Comparison of ENCODE assay signal across 33 cellular contexts in the genomic region with DNA sequence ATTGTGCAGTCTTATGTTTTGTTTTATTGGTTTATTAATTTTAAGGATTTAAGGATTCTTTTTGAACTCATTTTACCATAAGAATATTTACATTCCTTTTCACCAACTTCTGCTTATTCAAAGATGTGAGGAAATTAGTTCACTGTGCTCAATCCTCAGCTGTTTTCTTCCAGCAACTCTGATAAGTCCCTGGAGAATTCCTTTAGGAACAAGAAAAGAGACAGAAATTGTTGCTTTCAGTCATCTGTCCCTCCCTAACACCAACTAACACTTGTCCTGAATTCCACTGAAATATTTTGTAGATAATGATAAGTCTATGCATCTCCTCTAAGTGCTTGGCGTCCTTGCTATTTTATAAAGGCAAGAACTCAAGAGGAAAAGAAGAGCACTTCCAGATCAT.
"Had no signal": no experiment of that assay in that cellular context is flagged by ENCODE, and none has a peak within 500 bp of the region (broad histone marks: within the 10 kb centered on the region; RNA-seq: fewer than 3 reads in every experiment).

No MANE protein-coding gene starts in this region.

- H3K9me2 ChIP-seq: SK-N-SH had no signal

- H3K27me3 ChIP-seq: brain microvascular endothelial cell, Peyer's patch, SJSA1 had no signal

- H3K4me2 ChIP-seq: SK-N-SH had no signal

- H3K27ac ChIP-seq: brain microvascular endothelial cell, Peyer's patch, SJSA1, VCaP had no signal

- H3K4me3 ChIP-seq: Peyer's patch, SJSA1 had no signal

- H3K36me3 ChIP-seq: brain microvascular endothelial cell, Peyer's patch, SJSA1 had no signal

- H3K9me3 ChIP-seq: Peyer's patch, SJSA1, SK-N-SH had no signal

- H3K4me1 ChIP-seq: Peyer's patch, SJSA1 had no signal

- H3K9ac ChIP-seq: SK-N-SH had no signal

- ATAC-seq: activated naive CD8-positive, alpha-beta T cell treated with anti-CD3 and anti-CD28 coated beads, Interleukin-2, amount 50 U/mL, for 24 hours; activated T-cell treated with anti-CD3 and anti-CD28 coated beads, Interleukin-2, amount 50 U/mL, for 4 hours; T-cell had no signal

- DNase-seq: activated B cell treated with CpG ODN at 0.5 μM for 24 hours; activated CD4-positive, alpha-beta memory T cell treated with anti-CD3 and anti-CD28 coated beads for 36 hours; activated CD4-positive, alpha-beta T cell treated with anti-CD3 and anti-CD28 coated beads for 4 hours; activated CD4-positive, alpha-beta T cell treated with anti-CD3 and anti-CD28 coated beads, Interleukin-2, amount 50 U/mL, for 1 hour; activated CD4-positive, CD25-positive, alpha-beta regulatory T cell treated with anti-CD3 and anti-CD28 coated beads, Interleukin-2, amount 50 U/mL, for 72 hours; activated CD8-positive, alpha-beta memory T cell treated with anti-CD3 and anti-CD28 coated beads, Interleukin-2, amount 50 U/mL, for 4 hours; activated gamma-delta T cell treated with Interleukin-2 at 50 U/mL for 16 hours; activated naive CD4-positive, alpha-beta T cell treated with anti-CD3 and anti-CD28 coated beads for 36 hours; activated naive CD8-positive, alpha-beta T cell treated with anti-CD3 and anti-CD28 coated beads, Interleukin-2, amount 50 U/mL, for 24 hours; activated T-cell treated with anti-CD3 and anti-CD28 coated beads for 4 hours; activated T-cell treated with anti-CD3 and anti-CD28 coated beads, Interleukin-2, amount 50 U/mL, for 4 hours; amniotic stem cell; aorta; brain microvascular endothelial cell; central memory CD4-positive, alpha-beta T cell; NCI-H1105; NCI-H1417 treated with DMSO at 0.1 percent for 48 hours; NCI-H187 treated with DMSO at 0.1 percent for 48 hours; NCI-H2081; NCI-H226; NCI-H446 treated with DMSO at 0.1 percent for 48 hours; NCI-H524; NCI-H69; NCI-H82; Peyer's patch; RPMI8226; SHP77 treated with DMSO at 0.1 percent for 48 hours; SK-N-SH; T-cell; T-helper 2 cell; T-helper 9 cell had no signal
